13 cellular contexts compared by ENCODE assay signal in the genomic region with DNA sequence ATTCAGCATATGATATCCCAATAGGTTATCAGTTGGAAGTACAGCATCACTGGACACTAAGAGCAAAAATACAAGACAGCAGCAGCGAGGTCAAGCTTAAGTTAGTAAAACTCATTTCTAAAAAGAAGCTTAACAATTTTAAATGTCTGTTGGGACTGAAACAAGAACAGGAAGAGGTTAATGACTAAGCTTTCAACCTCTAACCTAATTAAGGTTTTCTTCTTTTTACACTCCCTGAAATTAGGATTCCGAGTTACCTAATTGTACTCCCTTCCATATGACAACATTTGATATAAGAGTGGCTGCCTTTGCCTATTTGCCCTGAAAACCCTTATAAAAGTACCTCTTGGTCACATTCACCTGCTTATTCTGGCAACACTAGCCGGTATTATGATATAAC. TPM values are rescaled to one million over a fixed set of nuclear protein-coding genes. Genes with fewer than 3 reads are reported as not detected.
A peak's percentile ranks its signal among the peaks of the same experiment; 100 is the strongest.
DNase-seq lines count a peak whose midpoint lies in the region; ATAC-seq, FAIRE-seq and TF ChIP-seq lines count a peak whose summit lies in the region.
"Had no signal": no experiment of that assay in that cellular context is flagged by ENCODE, and none has a peak within 500 bp of the region (broad histone marks: within the 10 kb centered on the region; RNA-seq: fewer than 3 reads in every experiment).

No MANE protein-coding gene starts in this region.

- no peaks in the 10 kb centered on the region for H3K27me3 Mint-ChIP-seq in MCF 10A (ENCODE audit: insufficient read depth, unreplicated experiment)

- no peak overlapping the region for H3K4ac ChIP-seq in H1 (replicated peaks; ENCODE audit: insufficient read length, low read depth, low read length)

- ATAC-seq in PC-3: no peak
- ATAC-seq in upper lobe of right lung: no peak
- no peak for ATAC-seq in body of pancreas
- ATAC-seq in GM18520 (IDR thresholded peaks at IDR 0.05; ENCODE audit: unreplicated experiment): no peak

- no peaks in the 10 kb centered on the region for H3K36me3 ChIP-seq in breast epithelium
- H3K36me3 ChIP-seq in PC-3 (ENCODE audit: low read depth, low read length): peaks cover 10% of the 10 kb centered on the region; the same call in 1 of the 2 replicates
- peaks cover 0 to 3% (median 0%) of the 10 kb centered on the region in 4 experiments; a peak in 1 of 8 replicates for H3K36me3 ChIP-seq in H1 (ENCODE audit: control insufficient read depth in 2 of 4, insufficient read depth in 4 of 4, low read length in 3 of 4)
- no peaks in the 10 kb centered on the region for H3K36me3 ChIP-seq in upper lobe of right lung
- H3K36me3 ChIP-seq in body of pancreas (replicated peaks in 1 of 2; ENCODE audit: insufficient read depth in 1 of 2, low read depth in 2 of 2): no peaks in the 10 kb centered on the region

- H2BK5ac ChIP-seq in H1 (ENCODE audit: low read depth, low read length): no peak overlapping the region

- 84% methylated on average over 3 of the region's 3 CpGs; no CpG with 5 or more reads in 1 of the 2 experiments for WGBS in H1 (ENCODE audit: extremely low coverage in 1 of 2, insufficient coverage in 1 of 2, insufficient read length in 1 of 2, insufficient replicate concordance in 2 of 2, low coverage in 1 of 2, low lambda C conversion rate in 2 of 2, missing lambda C conversion rate in 1 of 2), 2 experiments
- WGBS in body of pancreas, 2 donors: 52 to 58% methylated on average over 3 of the region's 3 CpGs

- H3K56ac ChIP-seq in H1 (replicated peaks; ENCODE audit: insufficient read length, low read depth, low read length): no peak overlapping the region

- peak overlapping the region; percentile 55 for H3K4me2 ChIP-seq in PC-3 (ENCODE audit: low read length)
- peak overlapping the region; percentile 7 to 40; a peak in 1 of 4 replicates for H3K4me2 ChIP-seq in H1 (ENCODE audit: insufficient read depth in 1 of 2, low read depth in 2 of 2, low read length in 2 of 2)

- no peak overlapping the region for H2AFZ ChIP-seq in PC-3 (ENCODE audit: low read length)
- no peak overlapping the region for H2AFZ ChIP-seq in H1 (ENCODE audit: low read length)

- H3K79me2 ChIP-seq in PC-3 (ENCODE audit: low read length) (peaks cover 79% of the 10 kb centered on the region), H1 (ENCODE audit: control insufficient read depth in 1 of 2, insufficient read depth in 2 of 2, low read length in 2 of 2) (peaks cover 13 to 82% of the 10 kb centered on the region in 2 experiments)

- no peaks in the 10 kb centered on the region for H3K9me2 ChIP-seq in PC-3 (replicated peaks; ENCODE audit: low read length)

- DNase-seq in MCF 10A (ENCODE audit: unreplicated experiment): no peak
- DNase-seq in breast epithelium (ENCODE audit: low spot score in 2 of 2): no peak
- no peak for DNase-seq in PC-3
- DNase-seq in H1 (ENCODE audit: low read depth in 1 of 2, low spot score in 2 of 2): no peak
- no peak for DNase-seq in upper lobe of right lung
- no peak for DNase-seq in NCI-H82 treated with DMSO at 0.1 percent for 48 hours (lab: John Stamatoyannopoulos, UW; ENCODE audit: unreplicated experiment)
- DNase-seq in body of pancreas: no peak
- DNase-seq: head of caudate nucleus, NCI-H1417 treated with DMSO at 0.1 percent for 48 hours had no signal

- H3K27me3 ChIP-seq in breast epithelium: no peaks in the 10 kb centered on the region
- H3K27me3 ChIP-seq in PC-3 (ENCODE audit: low read length): no peaks in the 10 kb centered on the region
- no peaks in the 10 kb centered on the region for H3K27me3 ChIP-seq in H1 (replicated peaks in 1 of 4; ENCODE audit: control insufficient read depth in 3 of 4, extremely low read depth in 1 of 4, insufficient read depth in 3 of 4, low read length in 3 of 4)
- H3K27me3 ChIP-seq in upper lobe of right lung: no peaks in the 10 kb centered on the region
- no peaks in the 10 kb centered on the region for H3K27me3 ChIP-seq in body of pancreas

- no peak for TF ChIP-seq RAD21 in H1 (IDR thresholded peaks at IDR 0.05 in 1 of 2, conservative IDR thresholded peaks at IDR 0.05 in 1 of 2; ENCODE audit: low read depth in 2 of 2, low read length in 2 of 2)

- H4K20me1 ChIP-seq in PC-3 (ENCODE audit: low read length) (peaks cover 13% of the 10 kb centered on the region; the same call in 1 of the 2 replicates), H1 (replicated peaks in 1 of 2; ENCODE audit: control insufficient read depth in 1 of 2, insufficient read depth in 2 of 2, low read length in 2 of 2) (peaks cover 2 to 3% of the 10 kb centered on the region in 2 experiments)

- TF ChIP-seq EP300 in H1 (IDR thresholded peaks at IDR 0.05; ENCODE audit: borderline replicate concordance in 1 of 2, low read depth in 2 of 2, low read length in 2 of 2): no peak

- H2AK5ac ChIP-seq in H1 (ENCODE audit: low read depth, low read length): no peak overlapping the region

- POLR2A ChIA-PET in MCF 10A (lab: Yijun Ruan, JAX) (interaction anchor here (0.7 to 8.8 kb wide), 7 partner anchors 15 to 974 kb away, joined by 3 to 148 read pairs (median 5); a partner anchor contains a TSS), PC-3 (lab: Charles Lee; ENCODE audit: unreplicated experiment) (no interaction called here), H1 (lab: Charles Lee; ENCODE audit: partially characterized antibody) (interaction anchor here (0.8 to 2.3 kb wide), 5 partner anchors 11 to 960 kb away, joined by 3 to 13 read pairs (median 3); no protein-coding TSS in a partner anchor)

- no peaks in the 10 kb centered on the region for H3K23me2 ChIP-seq in H1 (ENCODE audit: low read depth, low read length)

- H3K4me3 ChIP-seq in breast epithelium (no peak overlapping the region), PC-3 (ENCODE audit: low read length) (no peak overlapping the region), H1 (ENCODE audit: extremely low read depth in 1 of 4, insufficient read depth in 2 of 4, low read depth in 3 of 4, low read length in 4 of 4) (0 out of 8 replicates have a peak overlapping the region, but pooled peaks of 1 of the 4 experiments have one; percentile 32), upper lobe of right lung (no peak overlapping the region), body of pancreas (no peak overlapping the region)

- no peak overlapping the region; the same call in 1 of the 2 replicates for H2BK12ac ChIP-seq in H1 (ENCODE audit: low read depth, low read length)

- no peaks in the 10 kb centered on the region for H3K9me3 Mint-ChIP-seq in MCF 10A (ENCODE audit: unreplicated experiment)

- no peak overlapping the region for H3K14ac ChIP-seq in H1 (ENCODE audit: insufficient read length)

- FAIRE-seq in H1 (lab: Jason Lieb, UNC): no peak

- H3F3A ChIP-seq in PC-3 (ENCODE audit: low read length, unreplicated experiment): peaks cover 6% of the 10 kb centered on the region

- H3K9me3 ChIP-seq in breast epithelium (no peaks in the 10 kb centered on the region), PC-3 (ENCODE audit: low read length) (no peaks in the 10 kb centered on the region), H1 (ENCODE audit: insufficient read depth in 2 of 2, low read depth in 1 of 2, low read length in 1 of 2) (no peaks in the 10 kb centered on the region), upper lobe of right lung (no peaks in the 10 kb centered on the region), body of pancreas (no peaks in the 10 kb centered on the region)

- intact Hi-C loops in MCF 10A (cut with micrococcal nuclease): no loop called here
- intact Hi-C loops in breast epithelium (cut with DNase I; ENCODE audit: low total_unique reads): no loop called here
- intact Hi-C loops in PC-3 (cut with micrococcal nuclease): no loop called here
- intact Hi-C loops in upper lobe of right lung (cut with DNase I): no loop called here
- intact Hi-C loops in body of pancreas (cut with DNase I): no loop called here

- no peak overlapping the region for H2BK120ac ChIP-seq in H1 (replicated peaks; ENCODE audit: low read depth, low read length)

- peaks cover 40% of the 10 kb centered on the region for H3K4me1 Mint-ChIP-seq in MCF 10A (ENCODE audit: insufficient read depth, unreplicated experiment)

- peak overlapping the region; percentile 28 for H3K4me3 Mint-ChIP-seq in MCF 10A (ENCODE audit: unreplicated experiment)

- H3K36me3 Mint-ChIP-seq in MCF 10A (ENCODE audit: insufficient read depth, unreplicated experiment): peaks cover 20% of the 10 kb centered on the region

- CTCF ChIA-PET in MCF 10A (lab: Yijun Ruan, JAX) (interaction anchor here (0.7 to 2.1 kb wide), 4 partner anchors 28 to 501 kb away, joined by 3 to 9 read pairs (median 5); no protein-coding TSS in a partner anchor), PC-3 (lab: Charles Lee) (interaction anchor here (0.5 kb wide), 1 partner anchor 17 kb away, joined by 4 read pairs; no protein-coding TSS in a partner anchor), H1 (lab: Charles Lee; ENCODE audit: partially characterized antibody) (interaction anchor here (0.6 to 3.0 kb wide), 5 partner anchors 11 to 501 kb away, joined by 3 to 22 read pairs (median 4); no protein-coding TSS in a partner anchor)

- BruUV-seq in MCF 10A (replicated peaks; lab: Mats Ljungman, UMichigan): no TSS peak
- no TSS peak for BruUV-seq in PC-3 (replicated peaks; lab: Mats Ljungman, UMichigan)

- H4K91ac ChIP-seq in H1 (replicated peaks; ENCODE audit: insufficient read length, low read length): no peak overlapping the region

- TF ChIP-seq CTCF in MCF 10A (IDR thresholded peaks at IDR 0.05; ENCODE audit: unreplicated experiment): no peak
- no peak for TF ChIP-seq CTCF in breast epithelium (IDR thresholded peaks at IDR 0.05)
- TF ChIP-seq CTCF in PC-3 (conservative IDR thresholded peaks at IDR 0.05; ENCODE audit: low read depth, low read length): no peak
- TF ChIP-seq CTCF in H1 (IDR thresholded peaks at IDR 0.05; ENCODE audit: control extremely low read depth in 1 of 3, insufficient read depth in 1 of 3, low read depth in 1 of 3, low read length in 3 of 3): no peak
- no peak for TF ChIP-seq CTCF in upper lobe of right lung (IDR thresholded peaks at IDR 0.05)
- no peak for TF ChIP-seq CTCF in body of pancreas (IDR thresholded peaks at IDR 0.05)

- peaks cover 5% of the 10 kb centered on the region for H3K79me1 ChIP-seq in H1 (ENCODE audit: low read depth, low read length)

- no peak overlapping the region for H2BK15ac ChIP-seq in H1 (ENCODE audit: low read length)

- peak overlapping the region; percentile 39 for H3K27ac Mint-ChIP-seq in MCF 10A (ENCODE audit: low read depth, unreplicated experiment)

- TF ChIP-seq POLR2A in breast epithelium (IDR thresholded peaks at IDR 0.05) (no peak), H1 (IDR thresholded peaks at IDR 0.05; ENCODE audit: control extremely low read depth in 1 of 2, low read depth in 2 of 2, low read length in 2 of 2) (no peak), body of pancreas (IDR thresholded peaks at IDR 0.05) (no peak)

- H2BK20ac ChIP-seq in H1 (ENCODE audit: low read length): no peak overlapping the region

- no peak overlapping the region for H4K5ac ChIP-seq in H1 (ENCODE audit: insufficient read length, low read depth, low read length)

- H3K4me1 ChIP-seq in breast epithelium (no peaks in the 10 kb centered on the region), PC-3 (ENCODE audit: insufficient read depth, low read length) (peaks cover 34% of the 10 kb centered on the region), H1 (replicated peaks in 1 of 4; ENCODE audit: control insufficient read depth in 3 of 4, insufficient read depth in 4 of 4, low read length in 3 of 4) (peaks cover 0 to 14% (median 5%) of the 10 kb centered on the region in 4 experiments; a peak in 6 of 7 replicates), upper lobe of right lung (peaks cover 38% of the 10 kb centered on the region), body of pancreas (peaks cover 48% of the 10 kb centered on the region)

- H3K27ac ChIP-seq in breast epithelium: no peak overlapping the region
- H3K27ac ChIP-seq in PC-3 (ENCODE audit: low read length): no peak overlapping the region
- no peak overlapping the region for H3K27ac ChIP-seq in H1 (ENCODE audit: low read depth, low read length)
- peak overlapping the region; percentile 17 for H3K27ac ChIP-seq in upper lobe of right lung
- peak overlapping the region in 2 of 4 donors; percentile 56 to 64 for H3K27ac ChIP-seq in body of pancreas
- H3K27ac ChIP-seq: RWPE1 had no signal

- H3K18ac ChIP-seq in H1 (ENCODE audit: extremely low read depth, low read length): no peak overlapping the region

- no peak overlapping the region for H3K23ac ChIP-seq in H1 (ENCODE audit: insufficient read length)

- no peak overlapping the region for H4K8ac ChIP-seq in H1 (ENCODE audit: extremely low read depth, insufficient read depth, low read length)

- no peak overlapping the region for H3K9ac ChIP-seq in PC-3 (ENCODE audit: low read length)
- H3K9ac ChIP-seq in H1 (replicated peaks in 1 of 4; ENCODE audit: extremely low read depth in 1 of 4, low read depth in 3 of 4, low read length in 3 of 4): no peak overlapping the region

RNA-seq across cellular contexts. Expression of a gene that starts 34.3 kb away (rescaled TPM):
- not detected in 2 replicates for total RNA-seq in MCF 10A (2022)
- under 1 TPM in 1 of 3 donors, not detected in 2; 0.29 TPM for total RNA-seq in breast epithelium
- total RNA-seq in PC-3 (2014; rRNA removed): not detected in 2 replicates
- total RNA-seq in H1 (2021; fragmentation: NEBNext Ultra II Directional; extraction: Animal tissue kit (Norgen Biotek cat#: 25700)): not detected in 2 replicates
- 0.28 TPM in 1 of 2 replicates, not detected in the other for polyA plus RNA-seq in H1 (2011; rRNA removed)
- polyA plus RNA-seq in H1 (2011; cell fraction: cytosol; rRNA removed): not detected
- not detected for polyA plus RNA-seq in H1 (2011; cell fraction: nucleus; rRNA removed)
- polyA plus RNA-seq in H1 (2012, experiment 1 of 2): not detected in 4 replicates
- polyA plus RNA-seq in H1 (2012, experiment 2 of 2): not detected
- polyA plus RNA-seq in H1 (2013, experiment 1 of 2): not detected
- not detected for polyA plus RNA-seq in H1 (2013, experiment 2 of 2)
- not detected in 2 replicates for polyA minus RNA-seq in H1 (2011; rRNA and poly(A)+ RNA removed)
- polyA minus RNA-seq in H1 (2011; cell fraction: cytosol; rRNA and poly(A)+ RNA removed): not detected
- not detected for polyA minus RNA-seq in H1 (2011; cell fraction: nucleus; rRNA and poly(A)+ RNA removed)
- not detected for total RNA-seq in upper lobe of right lung
- not detected for total RNA-seq in body of pancreas
- total RNA-seq: activated CD8-positive, alpha-beta memory T cell treated with anti-CD3 and anti-CD28 coated beads for 36 hours; cerebellum had no signal

RNA-seq across cellular contexts. Expression of a gene that starts 34.5 kb away (rescaled TPM):
- total RNA-seq in MCF 10A (2022): 37.0 and 42.8 TPM in 2 replicates
- total RNA-seq in breast epithelium: 10 to 100 TPM; 22.9 to 40.3 (median 36.1) TPM
- total RNA-seq in PC-3 (2014; rRNA removed): 24.1 and 31.6 TPM in 2 replicates
- total RNA-seq in H1 (2021; fragmentation: NEBNext Ultra II Directional; extraction: Animal tissue kit (Norgen Biotek cat#: 25700)): 18.7 and 19.5 TPM in 2 replicates
- polyA plus RNA-seq in H1 (2011; rRNA removed): 11.0 and 13.7 TPM in 2 replicates
- polyA plus RNA-seq in H1 (2011; cell fraction: cytosol; rRNA removed): 11.4 TPM
- 33.9 TPM for polyA plus RNA-seq in H1 (2011; cell fraction: nucleus; rRNA removed)
- 18.7 to 20.9 TPM (median 19.7 TPM) in 4 replicates for polyA plus RNA-seq in H1 (2012, experiment 1 of 2)
- 13.1 TPM for polyA plus RNA-seq in H1 (2012, experiment 2 of 2)
- 23.1 TPM for polyA plus RNA-seq in H1 (2013, experiment 1 of 2)
- polyA plus RNA-seq in H1 (2013, experiment 2 of 2): 17.5 TPM
- 23.3 and 24.9 TPM in 2 replicates for polyA minus RNA-seq in H1 (2011; rRNA and poly(A)+ RNA removed)
- polyA minus RNA-seq in H1 (2011; cell fraction: cytosol; rRNA and poly(A)+ RNA removed): 7.3 TPM
- polyA minus RNA-seq in H1 (2011; cell fraction: nucleus; rRNA and poly(A)+ RNA removed): 21.1 TPM
- total RNA-seq in upper lobe of right lung: 37.0 TPM
- 10 to 100 TPM; 34.8 to 42.5 TPM for total RNA-seq in body of pancreas
